In genomic region chr16:7545251-7545650, GRCh38 we compare ENCODE assay signal across 30 cellular contexts.
"Had no signal": no experiment of that assay in that cellular context is flagged by ENCODE, and none has a peak within 500 bp of the region (broad histone marks: within the 10 kb centered on the region; RNA-seq: fewer than 3 reads in every experiment).

No MANE protein-coding gene starts in this region.

- FAIRE-seq: small intestine, urothelium cell line had no signal

- H3K4me1 ChIP-seq: parathyroid adenoma, right atrium auricular region, right lobe of liver, sigmoid colon, stomach, thyroid gland, tibial nerve, upper lobe of left lung, vagina had no signal

- H3K27me3 ChIP-seq: neutrophil, ovary, right atrium auricular region, right lobe of liver, sigmoid colon, stomach, thyroid gland, tibial nerve, upper lobe of left lung, vagina had no signal

- H3K36me3 Mint-ChIP-seq: naive thymus-derived CD8-positive, alpha-beta T cell; natural killer cell treated with Interleukin-12 subunit alpha and Interleukin-12 subunit beta and Interleukin-15 and Interleukin-18, amount 100 ng/mL, for 72 hours; stimulated activated effector memory CD8-positive, alpha-beta T cell treated with anti-CD3 and anti-CD28 coated beads, Interleukin-12 subunit alpha, Interleukin-12 subunit beta, amount 100 ng/mL, for 72 hours; stimulated activated naive B cell treated with anti-CD40 and anti-IgM and Interleukin-4, amounts not matched to agents 10 μg/mL and 1 μg/mL and 100 μg/mL, for 72 hours had no signal

- H2AFZ ChIP-seq: parathyroid adenoma had no signal

- H3K4me1 Mint-ChIP-seq: naive B cell; stimulated activated effector memory CD8-positive, alpha-beta T cell treated with anti-CD3 and anti-CD28 coated beads, Interleukin-12 subunit alpha, Interleukin-12 subunit beta, amount 100 ng/mL, for 72 hours; stimulated activated naive B cell treated with anti-CD40 and anti-IgM and Interleukin-4, amounts not matched to agents 10 μg/mL and 1 μg/mL and 100 μg/mL, for 72 hours had no signal

- H3K27ac ChIP-seq: neutrophil, ovary, parathyroid adenoma, psoas muscle, right atrium auricular region, right lobe of liver, sigmoid colon, stomach, thoracic aorta, thyroid gland, tibial nerve, upper lobe of left lung, vagina had no signal

- H3K4me3 ChIP-seq: ovary, psoas muscle, right atrium auricular region, right lobe of liver, sigmoid colon, stomach, thoracic aorta, thyroid gland, tibial nerve, upper lobe of left lung, vagina had no signal

- DNase-seq: naive B cell; naive thymus-derived CD8-positive, alpha-beta T cell; nucleus accumbens; ovary; posterior cingulate gyrus; psoas muscle; right lobe of liver; sigmoid colon; small intestine; stimulated activated CD4-positive, alpha-beta T cell treated with anti-CD3 and anti-CD28 coated beads, Interleukin-15, amount 100 ng/mL, for 24 hours; stimulated activated CD4-positive, alpha-beta T cell treated with anti-CD3 and anti-CD28 coated beads, Interleukin-2, amount 100 ng/mL, for 24 hours; stimulated activated CD4-positive, alpha-beta T cell treated with anti-CD3 and anti-CD28 coated beads, Interleukin-2, amount 100 ng/mL, for 48 hours; stimulated activated CD4-positive, alpha-beta T cell treated with anti-CD3 and anti-CD28 coated beads, Interleukin-4, amount 100 ng/mL, for 24 hours; stimulated activated naive B cell treated with anti-CD40 and anti-IgM and Interleukin-4, amounts not matched to agents 10 μg/mL and 1 μg/mL and 100 μg/mL, for 72 hours; stimulated activated naive CD4-positive, alpha-beta T cell treated with Interleukin-2 at 50 U/mL for 16 hours; stomach; thyroid gland; trophoblast cell; upper lobe of left lung had no signal

- H3K36me3 ChIP-seq: neutrophil, ovary, right atrium auricular region, right lobe of liver, sigmoid colon, stomach, thoracic aorta, thyroid gland, tibial nerve, upper lobe of left lung, vagina had no signal

- H3K27me3 Mint-ChIP-seq: naive B cell; natural killer cell treated with Interleukin-12 subunit alpha and Interleukin-12 subunit beta and Interleukin-15 and Interleukin-18, amount 100 ng/mL, for 72 hours; progenitor cell of endocrine pancreas; stimulated activated naive B cell treated with anti-CD40 and anti-IgM and Interleukin-4, amounts not matched to agents 10 μg/mL and 1 μg/mL and 100 μg/mL, for 72 hours; stimulated activated naive CD8-positive, alpha-beta T cell treated with anti-CD3 and anti-CD28 coated beads, Interleukin-15, Interleukin-2, amounts not matched to agents 100 ng/mL and 50 ng/mL, for 24 hours had no signal

- H3K79me2 ChIP-seq: parathyroid adenoma had no signal

- H3K27ac Mint-ChIP-seq: naive B cell; naive thymus-derived CD8-positive, alpha-beta T cell; natural killer cell treated with Interleukin-12 subunit alpha and Interleukin-12 subunit beta and Interleukin-15 and Interleukin-18, amount 100 ng/mL, for 72 hours; progenitor cell of endocrine pancreas; stimulated activated effector memory CD8-positive, alpha-beta T cell treated with anti-CD3 and anti-CD28 coated beads, Interleukin-12 subunit alpha, Interleukin-12 subunit beta, amount 100 ng/mL, for 72 hours; stimulated activated naive B cell treated with anti-CD40 and anti-IgM and Interleukin-4, amounts not matched to agents 10 μg/mL and 1 μg/mL and 100 μg/mL, for 72 hours; stimulated activated naive CD8-positive, alpha-beta T cell treated with anti-CD3 and anti-CD28 coated beads, Interleukin-15, Interleukin-2, amounts not matched to agents 100 ng/mL and 50 ng/mL, for 24 hours had no signal

- H3K9ac ChIP-seq: parathyroid adenoma had no signal

- H3K4me3 Mint-ChIP-seq: naive B cell; naive thymus-derived CD8-positive, alpha-beta T cell; natural killer cell treated with Interleukin-12 subunit alpha and Interleukin-12 subunit beta and Interleukin-15 and Interleukin-18, amount 100 ng/mL, for 72 hours; stimulated activated effector memory CD8-positive, alpha-beta T cell treated with anti-CD3 and anti-CD28 coated beads, Interleukin-12 subunit alpha, Interleukin-12 subunit beta, amount 100 ng/mL, for 72 hours; stimulated activated naive B cell treated with anti-CD40 and anti-IgM and Interleukin-4, amounts not matched to agents 10 μg/mL and 1 μg/mL and 100 μg/mL, for 72 hours; stimulated activated naive CD8-positive, alpha-beta T cell treated with anti-CD3 and anti-CD28 coated beads, Interleukin-15, Interleukin-2, amounts not matched to agents 100 ng/mL and 50 ng/mL, for 24 hours had no signal

- H3K9me3 ChIP-seq: neutrophil, ovary, psoas muscle, right atrium auricular region, right lobe of liver, sigmoid colon, stomach, thoracic aorta, thyroid gland, tibial nerve, upper lobe of left lung, vagina had no signal
